ENCODE assay signal across 1 cellular context in genomic region chr17:21025446-21025845, GRCh38.
TF ChIP-seq lines count a peak whose summit lies in the region.

No MANE protein-coding gene starts in this region.

TF ChIP-seq in WTC11, 78 proteins besides CTCF, POLR2A, EP300 and RAD21 (continued from another document):
- no peak for TF ChIP-seq ZSCAN18 (CRISPR knock-in tag; IDR thresholded peaks at IDR 0.05)
